1 cellular context compared by ENCODE assay signal in genomic region chr16:22206013-22206846, GRCh38.
TF ChIP-seq lines count a peak whose summit lies in the region.

Gene EEF2K (plus strand): TSS chr16:22206278. CDS start chr16:22225730, 19,452 bp downstream.

TF ChIP-seq in HepG2, 621 proteins besides CTCF, POLR2A, EP300 and RAD21 (continued from another document and continues in another):
- TF ChIP-seq FOXP4 (CRISPR knock-in tag; IDR thresholded peaks at IDR 0.05), result peak; percentile 61
- peak; percentile 93 for TF ChIP-seq ZNF18 (CRISPR knock-in tag; IDR thresholded peaks at IDR 0.05; ENCODE audit: insufficient replicate concordance)
- TF ChIP-seq SMAD9 (CRISPR knock-in tag; IDR thresholded peaks at IDR 0.05), result no peak; the same call in none of the 2 replicates
- TF ChIP-seq ZNF576 (CRISPR knock-in tag; IDR thresholded peaks at IDR 0.05), result no peak
- TF ChIP-seq ZNF775 (CRISPR knock-in tag; IDR thresholded peaks at IDR 0.05; ENCODE audit: borderline replicate concordance), result peak; percentile 6; the same call in 1 of the 2 replicates
- TF ChIP-seq ZNF615 (CRISPR knock-in tag; IDR thresholded peaks at IDR 0.05; ENCODE audit: borderline replicate concordance), result peak; percentile 78; the same call in 1 of the 2 replicates
- no peak for TF ChIP-seq ZEB1 (IDR thresholded peaks at IDR 0.05; ENCODE audit: insufficient replicate concordance, low read depth)
- peak; percentile 92 for TF ChIP-seq ZNF747 (CRISPR knock-in tag; IDR thresholded peaks at IDR 0.05; ENCODE audit: borderline replicate concordance)
- TF ChIP-seq KLF11 (CRISPR knock-in tag; IDR thresholded peaks at IDR 0.05), result peak; percentile 51
- TF ChIP-seq ZNF550 (CRISPR knock-in tag; IDR thresholded peaks at IDR 0.05; ENCODE audit: borderline replicate concordance), result peak; percentile 74; the same call in 1 of the 2 replicates
- TF ChIP-seq ZNF17 (CRISPR knock-in tag; IDR thresholded peaks at IDR 0.05), result no peak
- TF ChIP-seq ZNF501 (CRISPR knock-in tag; IDR thresholded peaks at IDR 0.05), result peak; percentile 91
- TF ChIP-seq ZNF510 (CRISPR knock-in tag; IDR thresholded peaks at IDR 0.05; ENCODE audit: low read depth), result peak; percentile 94
- TF ChIP-seq TEAD3 (CRISPR knock-in tag; optimal IDR thresholded peaks at IDR 0.05; ENCODE audit: borderline replicate concordance), result peak; percentile 82
- peak; percentile 99 for TF ChIP-seq ZNF567 (CRISPR knock-in tag; IDR thresholded peaks at IDR 0.05; ENCODE audit: borderline replicate concordance)
- no peak for TF ChIP-seq ZSCAN29 (CRISPR knock-in tag; conservative IDR thresholded peaks at IDR 0.05)
- no peak; the same call in 1 of the 2 replicates for TF ChIP-seq HOXD1 (CRISPR knock-in tag; IDR thresholded peaks at IDR 0.05)
- no peak for TF ChIP-seq NFE2L2 (IDR thresholded peaks at IDR 0.05; ENCODE audit: low read length)
- peak; percentile 99 for TF ChIP-seq ZNF691 (CRISPR knock-in tag; IDR thresholded peaks at IDR 0.05; ENCODE audit: borderline replicate concordance, low read depth)
- peak; percentile 81 for TF ChIP-seq PAXIP1 (CRISPR knock-in tag; conservative IDR thresholded peaks at IDR 0.05)
- no peak for TF ChIP-seq HNRNPUL1 (IDR thresholded peaks at IDR 0.05; ENCODE audit: low read depth, low read length)
- peak; percentile 97 for TF ChIP-seq ZNF543 (CRISPR knock-in tag; IDR thresholded peaks at IDR 0.05)
- TF ChIP-seq ZBTB43 (CRISPR knock-in tag; conservative IDR thresholded peaks at IDR 0.05), result peak; percentile 92
- peak; percentile 59 for TF ChIP-seq ZNF263 (CRISPR knock-in tag; IDR thresholded peaks at IDR 0.05)
- TF ChIP-seq SNAPC4 (CRISPR knock-in tag; IDR thresholded peaks at IDR 0.05), result no peak
- 0 out of 2 replicates have a peak, but pooled peaks have one; percentile 9 for TF ChIP-seq ZNF816 (CRISPR knock-in tag; IDR thresholded peaks at IDR 0.05; ENCODE audit: borderline replicate concordance)
- peak; percentile 97 for TF ChIP-seq MEIS2 (CRISPR knock-in tag; IDR thresholded peaks at IDR 0.05)
- TF ChIP-seq ZNF225 (CRISPR knock-in tag; IDR thresholded peaks at IDR 0.05), result peak; percentile 86; the same call in 1 of the 2 replicates
- peak; percentile 76 for TF ChIP-seq ZBTB7A (CRISPR knock-in tag; IDR thresholded peaks at IDR 0.05)
- no peak for TF ChIP-seq ZFP36L2 (CRISPR knock-in tag; IDR thresholded peaks at IDR 0.05)
- peak; percentile 94; the same call in 1 of the 2 replicates for TF ChIP-seq ZSCAN20 (CRISPR knock-in tag; IDR thresholded peaks at IDR 0.05; ENCODE audit: borderline replicate concordance)
- no peak for TF ChIP-seq CREM (IDR thresholded peaks at IDR 0.05)
- no peak for TF ChIP-seq CREM (CRISPR knock-in tag; IDR thresholded peaks at IDR 0.05)
- 0 out of 2 replicates have a peak, but pooled peaks have one; percentile 83 for TF ChIP-seq HOXA9 (CRISPR knock-in tag; IDR thresholded peaks at IDR 0.05; ENCODE audit: borderline replicate concordance)
- no peak for TF ChIP-seq ZFAT (CRISPR knock-in tag; conservative IDR thresholded peaks at IDR 0.05)
- TF ChIP-seq HNRNPH1 (optimal IDR thresholded peaks at IDR 0.05; ENCODE audit: low read depth, low read length), result no peak
- peak; percentile 93; the same call in 1 of the 2 replicates for TF ChIP-seq NR1H2 (CRISPR knock-in tag; IDR thresholded peaks at IDR 0.05; ENCODE audit: borderline replicate concordance, low read depth)
- peak; percentile 98; the same call in 1 of the 2 replicates for TF ChIP-seq ZNF232 (CRISPR knock-in tag; IDR thresholded peaks at IDR 0.05; ENCODE audit: borderline replicate concordance)
- peak; percentile 68; the same call in 1 of the 2 replicates for TF ChIP-seq HMG20A (CRISPR knock-in tag; IDR thresholded peaks at IDR 0.05; ENCODE audit: borderline replicate concordance)
- TF ChIP-seq JDP2 (CRISPR knock-in tag; IDR thresholded peaks at IDR 0.05; ENCODE audit: borderline replicate concordance), result no peak; the same call in 1 of the 2 replicates
- TF ChIP-seq ZNF431 (CRISPR knock-in tag; IDR thresholded peaks at IDR 0.05; ENCODE audit: borderline replicate concordance, low read depth), result peak; percentile 91
- no peak; the same call in 1 of the 2 replicates for TF ChIP-seq THAP9 (CRISPR knock-in tag; IDR thresholded peaks at IDR 0.05; ENCODE audit: borderline replicate concordance)
- TF ChIP-seq FOXJ3 (CRISPR knock-in tag; IDR thresholded peaks at IDR 0.05; ENCODE audit: borderline replicate concordance), result peak; percentile 46; the same call in 1 of the 2 replicates
- TF ChIP-seq RCOR2 (CRISPR knock-in tag; IDR thresholded peaks at IDR 0.05), result peak; percentile 73; the same call in 1 of the 2 replicates
- TF ChIP-seq SETDB1 (CRISPR knock-in tag; IDR thresholded peaks at IDR 0.05; ENCODE audit: borderline replicate concordance), result no peak
- no peak for TF ChIP-seq RAD51 (IDR thresholded peaks at IDR 0.05; ENCODE audit: borderline replicate concordance)
- no peak for TF ChIP-seq SNAI1 (CRISPR knock-in tag; IDR thresholded peaks at IDR 0.05; ENCODE audit: borderline replicate concordance)
- no peak; the same call in 1 of the 2 replicates for TF ChIP-seq ZNF713 (CRISPR knock-in tag; IDR thresholded peaks at IDR 0.05)
- peak; percentile 98 for TF ChIP-seq ZMAT3 (CRISPR knock-in tag; conservative IDR thresholded peaks at IDR 0.05)
